8 cellular contexts compared by ENCODE assay signal in genomic region chr5:81850932-81851331, GRCh38.
A peak's percentile ranks its signal among the peaks of the same experiment; 100 is the strongest.
DNase-seq lines count a peak whose midpoint lies in the region; ATAC-seq, FAIRE-seq and TF ChIP-seq lines count a peak whose summit lies in the region.

No MANE protein-coding gene starts in this region.

- peak overlapping the region; percentile 86 for H3K4me3 ChIP-seq in OCI-LY3 (ENCODE audit: low read length)
- peak overlapping the region in 1 of 4 experiments; percentile 61; a peak in 2 of 8 replicates for H3K4me3 ChIP-seq in H1 (ENCODE audit: extremely low read depth in 1 of 4, insufficient read depth in 2 of 4, low read depth in 3 of 4, low read length in 4 of 4)
- H3K4me3 ChIP-seq in neural cell (ENCODE audit: low read length): peak overlapping the region; percentile 61

- H3K9me3 ChIP-seq in OCI-LY3 (ENCODE audit: insufficient read depth, low read length) (no peaks in the 10 kb centered on the region), H1 (ENCODE audit: insufficient read depth in 2 of 2, low read depth in 1 of 2, low read length in 1 of 2) (no peaks in the 10 kb centered on the region), neural cell (ENCODE audit: low read length) (no peaks in the 10 kb centered on the region)

- CTCF ChIA-PET in H1 (lab: Charles Lee; ENCODE audit: partially characterized antibody): interaction anchor here (0.8 to 4.7 kb wide), 14 partner anchors 8 to 425 kb away, joined by 3 to 42 read pairs (median 5); partner anchors contain the start of gene SSBP2

- H2AFZ ChIP-seq in OCI-LY3 (ENCODE audit: low read depth, low read length) (peak overlapping the region; percentile 90), H1 (ENCODE audit: low read length) (no peak overlapping the region), neural cell (ENCODE audit: low read depth, low read length) (no peak overlapping the region)

- peak overlapping the region; percentile 30 for H2BK120ac ChIP-seq in H1 (replicated peaks; ENCODE audit: low read depth, low read length)

- H4K8ac ChIP-seq in H1 (ENCODE audit: extremely low read depth, insufficient read depth, low read length): no peak overlapping the region

- H3K4me1 ChIP-seq in OCI-LY3 (ENCODE audit: low read length) (peaks cover 13% of the 10 kb centered on the region; the same call in 1 of the 2 replicates), H1 (replicated peaks in 1 of 4; ENCODE audit: control insufficient read depth in 3 of 4, insufficient read depth in 4 of 4, low read length in 3 of 4) (peaks cover 11 to 23% (median 16%) of the 10 kb centered on the region in 4 experiments; a peak in 6 of 7 replicates)

- peaks cover 8% of the 10 kb centered on the region for H3K23me2 ChIP-seq in H1 (ENCODE audit: low read depth, low read length)

- H3K27ac ChIP-seq in C4-2B: peak overlapping the region; percentile 82
- no peak overlapping the region for H3K27ac ChIP-seq in OCI-LY3 (ENCODE audit: low read length)
- peak overlapping the region; percentile 89; the same call in 1 of the 2 replicates for H3K27ac ChIP-seq in H1 (ENCODE audit: low read depth, low read length)
- H3K27ac ChIP-seq in neural cell (ENCODE audit: low read length): peak overlapping the region; percentile 90

- TF ChIP-seq EP300 in H1 (IDR thresholded peaks at IDR 0.05; ENCODE audit: borderline replicate concordance in 1 of 2, low read depth in 2 of 2, low read length in 2 of 2) (no peak), neural cell (conservative IDR thresholded peaks at IDR 0.05; ENCODE audit: poor library complexity, severe bottlenecking) (no peak)

- no peak overlapping the region for H2AK5ac ChIP-seq in H1 (ENCODE audit: low read depth, low read length)

- no peak for TF ChIP-seq POLR2A in H1 (IDR thresholded peaks at IDR 0.05; ENCODE audit: control extremely low read depth in 1 of 2, low read depth in 2 of 2, low read length in 2 of 2)

- peak overlapping the region; percentile 88 for H2BK20ac ChIP-seq in H1 (ENCODE audit: low read length)

- H2BK12ac ChIP-seq in H1 (ENCODE audit: low read depth, low read length): peak overlapping the region; percentile 95

- POLR2A ChIA-PET in H1 (lab: Charles Lee; ENCODE audit: partially characterized antibody): interaction anchor here (1.0 to 8.0 kb wide), 12 partner anchors 12 to 427 kb away, joined by 3 to 157 read pairs (median 5); partner anchors contain the start of genes ATG10, RPS23 and SSBP2

- H3K79me2 ChIP-seq in OCI-LY3 (ENCODE audit: low read length) (no peaks in the 10 kb centered on the region), H1 (ENCODE audit: control insufficient read depth in 1 of 2, insufficient read depth in 2 of 2, low read length in 2 of 2) (no peaks in the 10 kb centered on the region), neural cell (replicated peaks; ENCODE audit: insufficient read depth, low read length) (no peaks in the 10 kb centered on the region)

- H2BK15ac ChIP-seq in H1 (ENCODE audit: low read length): no peak overlapping the region

- DNase-seq in H1 (ENCODE audit: low read depth in 1 of 2, low spot score in 2 of 2) (no peak), NCI-H2227 (lab: John Stamatoyannopoulos, UW; ENCODE audit: unreplicated experiment) (no peak), NCI-H510A (lab: John Stamatoyannopoulos, UW) (no peak), NCI-H1694 treated with DMSO at 0.1 percent for 48 hours (lab: John Stamatoyannopoulos, UW) (no peak)

- no peak for TF ChIP-seq CTCF in C4-2B (conservative IDR thresholded peaks at IDR 0.05)
- no peak for TF ChIP-seq CTCF in OCI-LY3 (IDR thresholded peaks at IDR 0.05; ENCODE audit: low read depth, low read length)
- no peak for TF ChIP-seq CTCF in H1 (IDR thresholded peaks at IDR 0.05; ENCODE audit: control extremely low read depth in 1 of 3, insufficient read depth in 1 of 3, low read depth in 1 of 3, low read length in 3 of 3)
- TF ChIP-seq CTCF in neural cell (IDR thresholded peaks at IDR 0.05; ENCODE audit: poor library complexity, severe bottlenecking): no peak

- H3K14ac ChIP-seq in H1 (ENCODE audit: insufficient read length): no peak overlapping the region

- H3K27me3 ChIP-seq in OCI-LY3 (ENCODE audit: low read depth, low read length) (no peaks in the 10 kb centered on the region), H1 (replicated peaks in 1 of 4; ENCODE audit: control insufficient read depth in 3 of 4, extremely low read depth in 1 of 4, insufficient read depth in 3 of 4, low read length in 3 of 4) (no peaks in the 10 kb centered on the region), neural cell (ENCODE audit: insufficient read depth, low read depth, low read length) (no peaks in the 10 kb centered on the region)

- H4K20me1 ChIP-seq in OCI-LY3 (ENCODE audit: insufficient read depth, low read length) (no peaks in the 10 kb centered on the region), H1 (replicated peaks in 1 of 2; ENCODE audit: control insufficient read depth in 1 of 2, insufficient read depth in 2 of 2, low read length in 2 of 2) (no peaks in the 10 kb centered on the region), neural cell (ENCODE audit: insufficient read depth) (no peaks in the 10 kb centered on the region)

- WGBS in H1 (ENCODE audit: extremely low coverage in 1 of 2, insufficient coverage in 1 of 2, insufficient read length in 1 of 2, insufficient replicate concordance in 2 of 2, low coverage in 1 of 2, low lambda C conversion rate in 2 of 2, missing lambda C conversion rate in 1 of 2), 2 experiments: 35% methylated on average over 2 of the region's 2 CpGs; no CpG with 5 or more reads in 1 of the 2 experiments

- TF ChIP-seq RAD21 in H1 (IDR thresholded peaks at IDR 0.05 in 1 of 2, conservative IDR thresholded peaks at IDR 0.05 in 1 of 2; ENCODE audit: low read depth in 2 of 2, low read length in 2 of 2): no peak
- no peak for TF ChIP-seq RAD21 in neural cell (conservative IDR thresholded peaks at IDR 0.05)

- H3K36me3 ChIP-seq in OCI-LY3 (replicated peaks; ENCODE audit: low read depth, low read length): no peaks in the 10 kb centered on the region
- no peaks in the 10 kb centered on the region for H3K36me3 ChIP-seq in H1 (ENCODE audit: control insufficient read depth in 2 of 4, insufficient read depth in 4 of 4, low read length in 3 of 4)
- no peaks in the 10 kb centered on the region for H3K36me3 ChIP-seq in neural cell (ENCODE audit: insufficient read depth, low read length)

- peak overlapping the region; percentile 24 for H3K4ac ChIP-seq in H1 (replicated peaks; ENCODE audit: insufficient read length, low read depth, low read length)

- H3F3A ChIP-seq in neural cell (ENCODE audit: insufficient read depth, low read length, poor library complexity, severe bottlenecking): peaks cover 8% of the 10 kb centered on the region

- no peak overlapping the region for H3K23ac ChIP-seq in H1 (ENCODE audit: insufficient read length)

- no peak for ATAC-seq in GM19467 (IDR thresholded peaks at IDR 0.05; ENCODE audit: unreplicated experiment)

- no peaks in the 10 kb centered on the region for H3K79me1 ChIP-seq in H1 (ENCODE audit: low read depth, low read length)

- H4K5ac ChIP-seq in H1 (ENCODE audit: insufficient read length, low read depth, low read length): peak overlapping the region; percentile 61

- peak overlapping the region; percentile 93 for H3K18ac ChIP-seq in H1 (ENCODE audit: extremely low read depth, low read length)

- no peaks in the 10 kb centered on the region for H3K9me2 ChIP-seq in neural cell (ENCODE audit: insufficient read depth, low read length)

- peak overlapping the region; percentile 94; the same call in 1 of the 2 replicates for H2BK5ac ChIP-seq in H1 (ENCODE audit: low read depth, low read length)

- no peak for FAIRE-seq in H1 (lab: Jason Lieb, UNC)

- H3K4me2 ChIP-seq in OCI-LY3 (ENCODE audit: low read length) (peak overlapping the region; percentile 78), H1 (ENCODE audit: insufficient read depth in 1 of 2, low read depth in 2 of 2, low read length in 2 of 2) (peak overlapping the region; percentile 83 to 87), neural cell (ENCODE audit: low read length) (peak overlapping the region; percentile 70)

- H4K91ac ChIP-seq in H1 (replicated peaks; ENCODE audit: insufficient read length, low read length): peak overlapping the region; percentile 87

- H3K9ac ChIP-seq in OCI-LY3 (ENCODE audit: low read length) (peak overlapping the region; percentile 78), H1 (replicated peaks in 1 of 4; ENCODE audit: extremely low read depth in 1 of 4, low read depth in 3 of 4, low read length in 3 of 4) (no peak overlapping the region; a peak in 1 of 7 replicates), neural cell (ENCODE audit: low read length) (peak overlapping the region; percentile 50)

- H3K56ac ChIP-seq in H1 (replicated peaks; ENCODE audit: insufficient read length, low read depth, low read length): no peak overlapping the region

TF ChIP-seq in H1, 55 proteins besides CTCF, POLR2A, EP300 and RAD21:
- TF ChIP-seq ASH2L (IDR thresholded peaks at IDR 0.05; ENCODE audit: low read length): no peak
- TF ChIP-seq FOSL1 (IDR thresholded peaks at IDR 0.05; ENCODE audit: insufficient read depth, low read depth, low read length): no peak
- no peak for TF ChIP-seq POLR2AphosphoS5 (IDR thresholded peaks at IDR 0.05; ENCODE audit: low read depth, low read length)

TF ChIP-seq in neural cell, 6 proteins besides CTCF, POLR2A, EP300 and RAD21 (continues in another document):
- TF ChIP-seq EZH2 (IDR thresholded peaks at IDR 0.05; ENCODE audit: borderline replicate concordance, insufficient read depth, low read length, poor library complexity, severe bottlenecking): no peak
- no peak for TF ChIP-seq POLR2AphosphoS5 (IDR thresholded peaks at IDR 0.05)
- no peak for TF ChIP-seq MXI1 (conservative IDR thresholded peaks at IDR 0.05; ENCODE audit: poor library complexity, severe bottlenecking)
- TF ChIP-seq SMC3 (conservative IDR thresholded peaks at IDR 0.05; ENCODE audit: poor library complexity): no peak

Comparison
In these comparisons a context has a peak if more than half of its experiments do, and no peak if none do; other contexts are left out.
1. H3K9ac ChIP-seq: peak in OCI-LY3 (single experiment) and neural cell (single experiment); none in H1 (0 of 4).
2. Peak in every context shown above with its lines, with median percentiles within 50 percentile points of each other: H3K4me2 ChIP-seq.